In genomic region chr3:17894434-17895060, GRCh38 we compare ENCODE assay signal across 8 cellular contexts.
DNase-seq lines count a peak whose midpoint lies in the region; ATAC-seq and TF ChIP-seq lines count a peak whose summit lies in the region.

No MANE protein-coding gene starts in this region.

- 0% methylated on average over 1 of the region's 1 CpG for WGBS in GM23248 (ENCODE audit: low coverage in 1 of 2, low lambda C conversion rate in 2 of 2, missing lambda C conversion rate in 2 of 2), 2 experiments

- in situ Hi-C loops in GM23248 (cut with MboI): no loop called here

- H3K4me3 ChIP-seq in GM12864 (ENCODE audit: low read depth, low read length): no peak overlapping the region
- no peak overlapping the region for H3K4me3 ChIP-seq in GM23248
- H3K4me3 ChIP-seq in dorsolateral prefrontal cortex: no peak overlapping the region

- no peaks in the 10 kb centered on the region for H3K9me3 Mint-ChIP-seq in activated T-cell treated with anti-CD3 and anti-CD28 coated beads, Interleukin-2, amount 50 U/mL, for 72 hours

- no peaks in the 10 kb centered on the region for H4K20me1 ChIP-seq in GM23248 (ENCODE audit: insufficient read depth)

- H3K27ac ChIP-seq in GM23248: no peak overlapping the region
- no peak overlapping the region for H3K27ac ChIP-seq in dorsolateral prefrontal cortex

- H3K27me3 ChIP-seq in GM23248 (replicated peaks; ENCODE audit: insufficient read depth): no peaks in the 10 kb centered on the region
- no peaks in the 10 kb centered on the region for H3K27me3 ChIP-seq in dorsolateral prefrontal cortex

- ATAC-seq in activated T-cell treated with anti-CD3 and anti-CD28 coated beads, Interleukin-2, amount 50 U/mL, for 72 hours (replicated peaks in 1 of 2): peak; percentile 68 to 82

- H3K79me2 ChIP-seq in GM23248 (ENCODE audit: insufficient read depth): no peaks in the 10 kb centered on the region

- no peaks in the 10 kb centered on the region for H3K27me3 Mint-ChIP-seq in activated T-cell treated with anti-CD3 and anti-CD28 coated beads, Interleukin-2, amount 50 U/mL, for 72 hours (ENCODE audit: low read depth)

- peaks cover 0 to 2% of the 10 kb centered on the region in 2 donors for H3K36me3 Mint-ChIP-seq in activated T-cell treated with anti-CD3 and anti-CD28 coated beads, Interleukin-2, amount 50 U/mL, for 72 hours (ENCODE audit: insufficient read depth in 2 of 2)

- no peak overlapping the region for H3K9ac ChIP-seq in GM23248

- no peaks in the 10 kb centered on the region for H3K9me2 ChIP-seq in GM23248 (ENCODE audit: insufficient read depth)

- H3K36me3 ChIP-seq in GM23248 (ENCODE audit: low read depth): no peaks in the 10 kb centered on the region

- TF ChIP-seq CTCF in GM12864 (IDR thresholded peaks at IDR 0.05; ENCODE audit: low read depth, low read length, missing control alignments): peak; percentile 51
- peak in 19 of 56 donors; percentile 10 to 56 (median 22) for TF ChIP-seq CTCF in dorsolateral prefrontal cortex (IDR thresholded peaks at IDR 0.05 in 54 of 56, conservative IDR thresholded peaks at IDR 0.05 in 2 of 56; ENCODE audit: low read depth in 1 of 56, partially characterized antibody in 56 of 56)

- H2AFZ ChIP-seq in GM23248: no peak overlapping the region

- intact Hi-C loops in dorsolateral prefrontal cortex (cut with DNase I): no loop called here

- H3K4me2 ChIP-seq in GM23248 (ENCODE audit: unreplicated experiment): no peak overlapping the region

- no peak for DNase-seq in GM12864 (ENCODE audit: low read depth)
- DNase-seq in GM23248: peak; percentile 64
- DNase-seq in NCI-H460 (ENCODE audit: extremely low read depth, low read depth): peak; percentile 11
- DNase-seq in activated T-cell treated with anti-CD3 and anti-CD28 coated beads, Interleukin-2, amount 50 U/mL, for 72 hours: peak; percentile 47 to 55
- DNase-seq in kidney tubule cell (ENCODE audit: low spot score): peak; percentile 69
- no peak for DNase-seq in NCI-H2107 (lab: John Stamatoyannopoulos, UW)
- no peak for DNase-seq in dorsolateral prefrontal cortex
- no peak for DNase-seq in ureter (ENCODE audit: low spot score)

- H3K27ac Mint-ChIP-seq in activated T-cell treated with anti-CD3 and anti-CD28 coated beads, Interleukin-2, amount 50 U/mL, for 72 hours: no peak overlapping the region

- H3K4me1 ChIP-seq in GM23248 (ENCODE audit: insufficient read depth): peaks cover 5% of the 10 kb centered on the region

- no peaks in the 10 kb centered on the region for H3K9me3 ChIP-seq in GM23248 (ENCODE audit: low read depth)

- no peak overlapping the region for H3K4me3 Mint-ChIP-seq in activated T-cell treated with anti-CD3 and anti-CD28 coated beads, Interleukin-2, amount 50 U/mL, for 72 hours

- no peaks in the 10 kb centered on the region for H3K4me1 Mint-ChIP-seq in activated T-cell treated with anti-CD3 and anti-CD28 coated beads, Interleukin-2, amount 50 U/mL, for 72 hours (ENCODE audit: low read depth)

- no peaks in the 10 kb centered on the region for H3F3A ChIP-seq in GM23248 (ENCODE audit: insufficient read depth)

Comparison
In these comparisons a context has a peak if more than half of its experiments do, and no peak if none do; other contexts are left out.
1. DNase-seq: peak in GM23248 (single experiment), NCI-H460 (single experiment), activated T-cell treated with anti-CD3 and anti-CD28 coated beads, Interleukin-2, amount 50 U/mL, for 72 hours (2 of 2) and kidney tubule cell (single experiment); none in GM12864 (single experiment), NCI-H2107 (single experiment), dorsolateral prefrontal cortex (0 of 10) and ureter (single experiment).